ENCODE assay signal across 22 cellular contexts in the genomic region with DNA sequence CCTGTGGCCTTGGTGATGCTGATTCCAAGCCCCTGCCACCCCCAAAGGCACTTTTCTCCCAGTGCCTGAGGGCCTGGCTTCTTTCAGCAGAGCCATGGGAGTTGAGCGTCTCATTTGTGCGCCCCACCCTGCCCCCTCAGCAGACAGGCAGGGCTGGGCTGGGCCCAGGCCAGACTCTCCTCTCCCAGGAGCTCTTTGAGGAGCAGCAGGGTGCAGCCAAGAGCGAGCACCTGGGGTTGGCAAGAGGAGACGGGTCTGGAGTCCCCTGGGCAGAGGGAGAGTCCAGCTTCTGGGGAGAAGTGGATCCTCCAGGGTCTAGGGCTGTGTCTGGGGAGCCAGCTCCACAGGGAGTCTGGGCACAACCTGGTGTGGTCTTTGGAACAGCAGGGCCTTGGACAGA. TPM values are rescaled to one million over a fixed set of nuclear protein-coding genes. Genes with fewer than 3 reads are reported as not detected.
A peak's percentile ranks its signal among the peaks of the same experiment; 100 is the strongest.
DNase-seq lines count a peak whose midpoint lies in the region; ATAC-seq, FAIRE-seq and TF ChIP-seq lines count a peak whose summit lies in the region.
"Had no signal": no experiment of that assay in that cellular context is flagged by ENCODE, and none has a peak within 500 bp of the region (broad histone marks: within the 10 kb centered on the region; RNA-seq: fewer than 3 reads in every experiment).

No MANE protein-coding gene starts in this region.

- no peaks in the 10 kb centered on the region for H3K36me3 Mint-ChIP-seq in osteocyte (ENCODE audit: unreplicated experiment)
- H3K36me3 Mint-ChIP-seq: CD4-positive, alpha-beta memory T cell had no signal

- no peak for TF ChIP-seq CTCF in left ventricle myocardium inferior (IDR thresholded peaks at IDR 0.05; ENCODE audit: borderline replicate concordance)
- no peak for TF ChIP-seq CTCF in osteocyte (IDR thresholded peaks at IDR 0.05)

- ATAC-seq in Right ventricle myocardium inferior (no peak), esophagus mucosa (peak; percentile 27)
- ATAC-seq: A549 had no signal

- FAIRE-seq in HTR-8/SVneo (lab: Jason Lieb, UNC) = no peak
- FAIRE-seq: A549, GM12891, H54 had no signal

- H3K27me3 ChIP-seq in left ventricle myocardium inferior (ENCODE audit: low read depth) = peaks cover 26% of the 10 kb centered on the region
- H3K27me3 ChIP-seq: BLaER1 had no signal

- no peaks in the 10 kb centered on the region for H3K36me3 ChIP-seq in left ventricle myocardium inferior
- H3K36me3 ChIP-seq: BLaER1, SJSA1 had no signal

- intact Hi-C loops in left ventricle myocardium inferior (cut with micrococcal nuclease) = loop anchor here (10.0 kb wide), 1 partner anchor 530 kb away; no protein-coding TSS in a partner anchor
- intact Hi-C loops in Right ventricle myocardium inferior (cut with DNase I) = loop anchor here (5.0 kb wide), 2 partner anchors 422 to 617 kb away; a partner anchor contains a TSS

- peak overlapping the region; percentile 10 for H3K27ac Mint-ChIP-seq in osteocyte (ENCODE audit: unreplicated experiment)
- H3K27ac Mint-ChIP-seq: CD4-positive, alpha-beta memory T cell; HFFc6 had no signal

- peaks cover 15% of the 10 kb centered on the region for H3K27me3 Mint-ChIP-seq in osteocyte (ENCODE audit: unreplicated experiment)

- H3K9me3 Mint-ChIP-seq in osteocyte (ENCODE audit: unreplicated experiment) = no peaks in the 10 kb centered on the region
- H3K9me3 Mint-ChIP-seq: CD4-positive, alpha-beta memory T cell; HFFc6 had no signal

- H3K4me1 Mint-ChIP-seq in osteocyte (ENCODE audit: unreplicated experiment) = peaks cover 6% of the 10 kb centered on the region

- H3K4me3 ChIP-seq in left ventricle myocardium inferior = no peak overlapping the region
- H3K4me3 ChIP-seq: A549, BLaER1, SJSA1 had no signal

- H3K4me1 ChIP-seq in left ventricle myocardium inferior = no peaks in the 10 kb centered on the region
- H3K4me1 ChIP-seq: SJSA1 had no signal

- no peak overlapping the region for H3K4me3 Mint-ChIP-seq in osteocyte (ENCODE audit: unreplicated experiment)
- H3K4me3 Mint-ChIP-seq: CD4-positive, alpha-beta memory T cell; HFFc6 had no signal

- no peak overlapping the region for H3K27ac ChIP-seq in left ventricle myocardium inferior (replicated peaks)
- H3K27ac ChIP-seq: BLaER1, RWPE1, SJSA1 had no signal

- no peaks in the 10 kb centered on the region for H3K9me3 ChIP-seq in left ventricle myocardium inferior (replicated peaks)
- H3K9me3 ChIP-seq: A549, BLaER1, SJSA1 had no signal

- DNase-seq in left ventricle myocardium inferior = peak; percentile 4
- no peak for DNase-seq in Right ventricle myocardium inferior (ENCODE audit: missing footprints)
- no peak for DNase-seq in osteocyte (ENCODE audit: extremely low spot score, unreplicated experiment)
- no peak for DNase-seq in ecto neural progenitor cell (ENCODE audit: low spot score)
- no peak for DNase-seq in NCI-H345 (lab: John Stamatoyannopoulos, UW)
- DNase-seq in HTR-8/SVneo (ENCODE audit: insufficient read length, low spot score) = no peak
- DNase-seq: CD4-positive, alpha-beta memory T cell; HFFc6; NCI-H1417; NCI-H187; NCI-H2107; NCI-H510A treated with DMSO at 0.1 percent for 48 hours; NCI-H82; PC-3 had no signal

RNA-seq across cellular contexts. Expression of a gene that starts 21.2 kb away (rescaled TPM):
- total RNA-seq in left ventricle myocardium inferior (3.0 TPM), Right ventricle myocardium inferior (16.1 TPM), esophagus mucosa (2.1 TPM), osteocyte (not detected in 2 replicates)
- total RNA-seq: CD4-positive, alpha-beta memory T cell; HFFc6; M059J; PC-3; SJSA1 had no signal

RNA-seq across cellular contexts. Expression of a gene that starts 56.5 kb away (rescaled TPM):
- total RNA-seq in left ventricle myocardium inferior (17.0 TPM), Right ventricle myocardium inferior (16.9 TPM), esophagus mucosa (25.0 TPM), osteocyte (30.0 and 34.3 TPM in 2 replicates)
